17 cellular contexts compared by ENCODE assay signal in genomic region chr1:32859915-32860314, GRCh38. TPM values are rescaled to one million over a fixed set of nuclear protein-coding genes. Genes with fewer than 3 reads are reported as not detected.
DNase-seq lines count a peak whose midpoint lies in the region; ATAC-seq and TF ChIP-seq lines count a peak whose summit lies in the region.
"Had no signal": no experiment of that assay in that cellular context is flagged by ENCODE, and none has a peak within 500 bp of the region (broad histone marks: within the 10 kb centered on the region; RNA-seq: fewer than 3 reads in every experiment).

No MANE protein-coding gene starts in this region.

- no peak for TF ChIP-seq CTCF in psoas muscle (IDR thresholded peaks at IDR 0.05)

- H3K27ac ChIP-seq in psoas muscle: peak overlapping the region; percentile 31
- no peak overlapping the region for H3K27ac ChIP-seq in right cardiac atrium (ENCODE audit: low read length)
- no peak overlapping the region for H3K27ac ChIP-seq in effector memory CD4-positive, alpha-beta T cell (ENCODE audit: insufficient read depth, low read length, poor library complexity, severe bottlenecking)
- H3K27ac ChIP-seq: 22Rv1, A549, C4-2B had no signal

- no peak overlapping the region for H3K4me3 ChIP-seq in psoas muscle
- no peak overlapping the region for H3K4me3 ChIP-seq in right cardiac atrium (ENCODE audit: low read length)
- no peak overlapping the region for H3K4me3 ChIP-seq in effector memory CD4-positive, alpha-beta T cell (ENCODE audit: insufficient read depth, low read depth, low read length, poor library complexity, severe bottlenecking)
- H3K4me3 ChIP-seq: A549 had no signal

- peaks cover 0 to 62% of the 10 kb centered on the region in 2 donors for H3K36me3 ChIP-seq in psoas muscle (ENCODE audit: insufficient read depth in 1 of 2, low read depth in 1 of 2)
- peaks cover 39% of the 10 kb centered on the region for H3K36me3 ChIP-seq in effector memory CD4-positive, alpha-beta T cell (ENCODE audit: control insufficient read depth, insufficient read depth, low read length)

- peak; percentile 43 to 80 (median 62) for ATAC-seq in psoas muscle
- ATAC-seq in right cardiac atrium: no peak
- ATAC-seq: A549 had no signal

- intact Hi-C loops in psoas muscle (cut with DNase I) (no loop called here), right cardiac atrium (cut with DNase I) (no loop called here)

- H3K9me3 ChIP-seq in psoas muscle: no peaks in the 10 kb centered on the region
- no peaks in the 10 kb centered on the region for H3K9me3 ChIP-seq in right cardiac atrium (ENCODE audit: control insufficient read depth, low read length)
- H3K9me3 ChIP-seq in effector memory CD4-positive, alpha-beta T cell (ENCODE audit: control insufficient read depth, low read length): no peaks in the 10 kb centered on the region
- H3K9me3 ChIP-seq: A549, Caco-2 had no signal

- H3K4me1 ChIP-seq in psoas muscle: peaks cover 18% of the 10 kb centered on the region
- H3K4me1 ChIP-seq in right cardiac atrium (ENCODE audit: control insufficient read depth, insufficient read depth, low read length): no peaks in the 10 kb centered on the region
- H3K4me1 ChIP-seq in effector memory CD4-positive, alpha-beta T cell (ENCODE audit: control insufficient read depth, insufficient read depth, low read length, poor library complexity, severe bottlenecking): no peaks in the 10 kb centered on the region
- H3K4me1 ChIP-seq: A549, Caco-2 had no signal

- 29 to 38% (median 30%) methylated on average over 2 of the region's 2 CpGs for WGBS in psoas muscle, 3 donors
- WGBS in right cardiac atrium: 93% methylated on average over 2 of the region's 2 CpGs

- DNase-seq in DMS53 (lab: John Stamatoyannopoulos, UW) (peak; percentile 24), DMS53 treated with DMSO at 0.1 percent for 48 hours (lab: John Stamatoyannopoulos, UW; ENCODE audit: unreplicated experiment) (no peak), dermis blood vessel endothelial cell (peak; percentile 26), psoas muscle (no peak), right cardiac atrium (no peak), NCI-H446 treated with DMSO at 0.1 percent for 48 hours (lab: John Stamatoyannopoulos, UW) (no peak)
- no peak for DNase-seq in effector memory CD4-positive, alpha-beta T cell
- DNase-seq: AML-193; Caco-2; CD4-positive, alpha-beta T cell; DMS79 treated with DMSO at 0.1 percent for 48 hours; GF-D8; H9 had no signal

- no peaks in the 10 kb centered on the region for H3K27me3 ChIP-seq in psoas muscle (ENCODE audit: insufficient read depth in 3 of 3, low read length in 2 of 3)
- H3K27me3 ChIP-seq in right cardiac atrium (ENCODE audit: control insufficient read depth, insufficient read depth): no peaks in the 10 kb centered on the region
- H3K27me3 ChIP-seq in effector memory CD4-positive, alpha-beta T cell (replicated peaks; ENCODE audit: control insufficient read depth, insufficient read depth, low read length, poor library complexity, severe bottlenecking): no peaks in the 10 kb centered on the region

RNA-seq across cellular contexts. Expression of gene FNDC5, which starts 10.8 kb away (rescaled TPM):
- total RNA-seq in dermis blood vessel endothelial cell (0.85 and 0.88 TPM in 2 replicates), psoas muscle (100 to 1,000 TPM in 1 of 4 donors, 10 to 100 TPM in 3; 72.8 to 184 (median 86.6) TPM), right cardiac atrium (100 to 1,000 TPM in 3 of 4 donors, 10 to 100 TPM in 1; 94.5 to 151 (median 111) TPM)
- polyA plus RNA-seq in psoas muscle (100 to 1,000 TPM in 1 of 3 donors, 10 to 100 TPM in 2; 73.3 to 176 (median 91.6) TPM), right cardiac atrium (106 TPM)
- total RNA-seq: CD4-positive, alpha-beta T cell had no signal

RNA-seq across cellular contexts. Expression of gene HPCA, which starts 26.4 kb away (rescaled TPM):
- total RNA-seq in dermis blood vessel endothelial cell: 0.05 TPM in 1 of 2 replicates, not detected in the other
- total RNA-seq in psoas muscle: not detected
- under 1 TPM in 1 of 3 donors, not detected in 2; 0.22 TPM for polyA plus RNA-seq in psoas muscle
- not detected for total RNA-seq in right cardiac atrium
- polyA plus RNA-seq in right cardiac atrium: 0.07 TPM
- total RNA-seq: Caco-2; CD4-positive, alpha-beta T cell had no signal
- polyA plus RNA-seq: BJ had no signal

RNA-seq across cellular contexts. Expression of gene TMEM54, which starts 41.3 kb away (rescaled TPM):
- total RNA-seq in dermis blood vessel endothelial cell: 20.1 and 30.6 TPM in 2 replicates
- total RNA-seq in psoas muscle: 10 to 100 TPM in 1 of 4 donors, 1 to 10 TPM in 3; 4.8 to 11.8 (median 6.1) TPM
- polyA plus RNA-seq in psoas muscle: 1 to 10 TPM; 4.7 to 6.3 (median 5.9) TPM
- total RNA-seq in right cardiac atrium: 10 to 100 TPM in 1 of 4 donors, 1 to 10 TPM in 3; 7.8 to 11.6 (median 8.7) TPM
- polyA plus RNA-seq in right cardiac atrium: 9.9 TPM
- total RNA-seq: CD4-positive, alpha-beta T cell had no signal

RNA-seq across cellular contexts. Expression of gene S100PBP, which starts 42.5 kb away (rescaled TPM):
- total RNA-seq in dermis blood vessel endothelial cell: 33.7 and 50.0 TPM in 2 replicates
- total RNA-seq in psoas muscle: 10 to 100 TPM in 3 of 4 donors, 1 to 10 TPM in 1; 9.7 to 18.1 (median 12.9) TPM
- 1 to 10 TPM; 3.9 to 7.7 (median 4.5) TPM for polyA plus RNA-seq in psoas muscle
- total RNA-seq in right cardiac atrium: 10 to 100 TPM; 14.2 to 19.8 (median 15.4) TPM
- polyA plus RNA-seq in right cardiac atrium: 8.1 TPM

RNA-seq across cellular contexts. Expression of gene YARS1, which starts 42.8 kb away (rescaled TPM):
- total RNA-seq in dermis blood vessel endothelial cell (63.6 and 84.0 TPM in 2 replicates), psoas muscle (10 to 100 TPM; 36.9 to 90.2 (median 72.4) TPM), right cardiac atrium (10 to 100 TPM; 29.3 to 54.7 (median 36.4) TPM)
- polyA plus RNA-seq in psoas muscle (100 to 1,000 TPM in 1 of 3 donors, 10 to 100 TPM in 2; 43.0 to 114 (median 90.9) TPM), right cardiac atrium (20.8 TPM)

Comparison
In these comparisons a context has a peak if more than half of its experiments do, and no peak if none do; other contexts are left out.
1. DNase-seq: peak in DMS53 (single experiment) and dermis blood vessel endothelial cell (single experiment); none in DMS53 treated with DMSO at 0.1 percent for 48 hours (single experiment), psoas muscle (0 of 2), right cardiac atrium (0 of 3), effector memory CD4-positive, alpha-beta T cell (0 of 3) and NCI-H446 treated with DMSO at 0.1 percent for 48 hours (single experiment).
2. ATAC-seq: peak in psoas muscle (4 of 4); none in right cardiac atrium (0 of 2).
3. RNA of gene FNDC5, which starts 10.8 kb away (total RNA-seq): 94.5 to 151 TPM in right cardiac atrium and 72.8 to 184 TPM in psoas muscle; 0.85 to 0.88 TPM in dermis blood vessel endothelial cell; every median in the first group is over 10 times any median in the second.